ENCODE assay signal across 14 cellular contexts in the genomic region with DNA sequence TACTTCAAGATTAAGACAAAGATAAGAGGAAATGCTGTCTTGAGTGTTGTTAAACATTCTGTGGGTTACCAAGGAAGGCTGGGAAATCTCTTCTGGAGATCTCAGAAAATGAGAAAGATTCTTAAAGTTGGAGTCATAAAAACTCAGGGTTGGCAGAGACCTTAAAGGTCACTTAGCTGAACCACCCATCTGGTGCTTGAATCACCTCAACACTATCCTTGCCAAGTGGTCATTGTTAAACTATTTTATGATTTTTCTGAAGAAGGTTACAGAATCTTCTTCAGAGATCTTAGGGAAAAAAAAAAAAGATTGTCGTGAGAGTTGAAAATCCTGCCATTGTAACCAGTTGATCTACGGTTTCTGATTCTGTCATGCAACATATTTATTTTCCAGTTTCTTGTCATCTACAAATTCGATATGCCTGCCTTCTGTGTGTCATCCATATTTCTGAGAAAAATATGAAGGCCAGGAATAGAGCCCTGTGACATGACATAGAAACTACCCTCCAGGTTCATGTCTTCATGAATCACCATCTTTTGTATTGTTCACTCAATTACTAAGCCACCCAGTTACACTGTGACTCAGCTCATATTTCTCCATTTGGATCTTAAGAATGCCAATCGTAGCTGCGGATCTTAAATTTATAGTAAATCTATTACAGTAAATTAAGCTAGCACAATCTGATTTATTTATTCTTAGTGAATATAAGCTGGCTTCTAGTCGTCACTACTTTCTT.
DNase-seq lines count a peak whose midpoint lies in the region; ATAC-seq and TF ChIP-seq lines count a peak whose summit lies in the region.
"Had no signal": no experiment of that assay in that cellular context is flagged by ENCODE, and none has a peak within 500 bp of the region (broad histone marks: within the 10 kb centered on the region; RNA-seq: fewer than 3 reads in every experiment).

No MANE protein-coding gene starts in this region.

- no peak for ATAC-seq in left ventricle myocardium superior
- ATAC-seq: GM12878; stimulated activated naive B cell treated with anti-CD40 and anti-IgM and Interleukin-4, amounts not matched to agents 10 μg/mL and 1 μg/mL and 100 μg/mL, for 72 hours had no signal

- no peaks in the 10 kb centered on the region for H3K9me3 ChIP-seq in cardiac muscle cell (ENCODE audit: low read depth)
- H3K9me3 ChIP-seq in SJCRH30 (replicated peaks), result no peaks in the 10 kb centered on the region
- H3K9me3 ChIP-seq: spleen had no signal

- no peaks in the 10 kb centered on the region for H3K27me3 ChIP-seq in cardiac muscle cell
- no peaks in the 10 kb centered on the region for H3K27me3 ChIP-seq in SJCRH30
- H3K27me3 ChIP-seq: spleen had no signal

- H3K27ac ChIP-seq in cardiac muscle cell, result peak overlapping the region; percentile 4
- no peak overlapping the region for H3K27ac ChIP-seq in SJCRH30
- H3K27ac ChIP-seq: spleen had no signal

- TF ChIP-seq CTCF in cardiac muscle cell (IDR thresholded peaks at IDR 0.05; ENCODE audit: low read depth, low read length) (no peak), fibroblast of pulmonary artery (IDR thresholded peaks at IDR 0.05; ENCODE audit: low read length, missing control alignments) (no peak)

- peak in 1 of 2 donors; percentile 53 for DNase-seq in cardiac muscle cell (ENCODE audit: low read depth in 1 of 2, low spot score in 1 of 2)
- no peak for DNase-seq in left ventricle myocardium superior
- peak; percentile 52 to 84 for DNase-seq in SW 1271 (lab: John Stamatoyannopoulos, UW)
- DNase-seq in fibroblast of pulmonary artery (ENCODE audit: low read depth), result peak; percentile 86
- DNase-seq in stromal cell of bone marrow (ENCODE audit: low read depth), result peak; percentile 79
- no peak for DNase-seq in DMS114 treated with DMSO at 0.1 percent for 48 hours (lab: John Stamatoyannopoulos, UW; ENCODE audit: unreplicated experiment)
- DNase-seq in SJCRH30, result no peak
- DNase-seq in SK-N-DZ (ENCODE audit: low spot score), result no peak
- DNase-seq: CD4-positive, alpha-beta T cell; hippocampal formation; NCI-H446 treated with DMSO at 0.1 percent for 48 hours; spleen; stimulated activated naive B cell treated with anti-CD40 and anti-IgM and Interleukin-4, amounts not matched to agents 10 μg/mL and 1 μg/mL and 100 μg/mL, for 72 hours had no signal

- intact Hi-C loops in left ventricle myocardium superior (cut with micrococcal nuclease), result no loop called here

- H3K4me1 ChIP-seq in cardiac muscle cell (ENCODE audit: low read depth), result peaks cover 13% of the 10 kb centered on the region
- peaks cover 4% of the 10 kb centered on the region; the same call in 1 of the 2 replicates for H3K4me1 ChIP-seq in SJCRH30

- H3K36me3 ChIP-seq in cardiac muscle cell (peaks cover 68% of the 10 kb centered on the region), SJCRH30 (peaks cover 17% of the 10 kb centered on the region)

- no peak overlapping the region for H3K4me3 ChIP-seq in cardiac muscle cell
- H3K4me3 ChIP-seq in fibroblast of pulmonary artery (replicated peaks; ENCODE audit: low read depth, low read length), result no peak overlapping the region
- no peak overlapping the region for H3K4me3 ChIP-seq in SJCRH30
- H3K4me3 ChIP-seq: GM12878, spleen had no signal

Comparison
In these comparisons a context has a peak if more than half of its experiments do, and no peak if none do; other contexts are left out.
1. DNase-seq: peak in SW 1271 (2 of 2), fibroblast of pulmonary artery (single experiment) and stromal cell of bone marrow (single experiment); none in left ventricle myocardium superior (single experiment), DMS114 treated with DMSO at 0.1 percent for 48 hours (single experiment), SJCRH30 (0 of 2) and SK-N-DZ (single experiment).